ENCODE assay signal across 1 cellular context in the genomic region with DNA sequence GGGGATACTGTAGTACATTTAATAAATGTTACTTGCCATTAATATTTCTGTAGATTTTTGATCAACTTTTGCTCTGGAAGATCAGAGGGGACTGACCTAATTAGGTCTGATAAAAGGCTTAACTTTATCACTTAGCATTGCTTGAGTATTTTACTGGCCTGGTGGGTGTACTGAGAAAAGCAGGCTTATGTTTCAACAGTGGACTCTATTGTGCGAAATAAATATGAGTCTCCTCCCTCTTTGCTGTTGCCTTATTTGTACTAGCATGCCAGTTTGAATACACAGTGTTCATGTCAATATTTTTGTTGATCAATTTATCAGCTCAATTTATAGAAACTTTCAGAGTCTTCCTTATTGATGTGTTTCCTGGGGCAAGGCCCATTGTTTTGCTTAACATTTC.
TF ChIP-seq lines count a peak whose summit lies in the region.

No MANE protein-coding gene starts in this region.

TF ChIP-seq in GM23338, 12 proteins besides CTCF, POLR2A, EP300 and RAD21:
- TF ChIP-seq JUNB (IDR thresholded peaks at IDR 0.05; ENCODE audit: unreplicated experiment) (no peak), CREB1 (CRISPR knock-in tag; IDR thresholded peaks at IDR 0.05; ENCODE audit: low read depth) (no peak), POLR2AphosphoS5 (IDR thresholded peaks at IDR 0.05; ENCODE audit: low read depth) (no peak), EZH2 (IDR thresholded peaks at IDR 0.05; ENCODE audit: low read depth, unreplicated experiment) (no peak), NANOG (IDR thresholded peaks at IDR 0.05; ENCODE audit: borderline replicate concordance) (no peak), STAT1 (IDR thresholded peaks at IDR 0.05; ENCODE audit: unreplicated experiment) (no peak), ZNF114 (CRISPR knock-in tag; IDR thresholded peaks at IDR 0.05) (no peak)
- TF ChIP-seq, protein P1, sequence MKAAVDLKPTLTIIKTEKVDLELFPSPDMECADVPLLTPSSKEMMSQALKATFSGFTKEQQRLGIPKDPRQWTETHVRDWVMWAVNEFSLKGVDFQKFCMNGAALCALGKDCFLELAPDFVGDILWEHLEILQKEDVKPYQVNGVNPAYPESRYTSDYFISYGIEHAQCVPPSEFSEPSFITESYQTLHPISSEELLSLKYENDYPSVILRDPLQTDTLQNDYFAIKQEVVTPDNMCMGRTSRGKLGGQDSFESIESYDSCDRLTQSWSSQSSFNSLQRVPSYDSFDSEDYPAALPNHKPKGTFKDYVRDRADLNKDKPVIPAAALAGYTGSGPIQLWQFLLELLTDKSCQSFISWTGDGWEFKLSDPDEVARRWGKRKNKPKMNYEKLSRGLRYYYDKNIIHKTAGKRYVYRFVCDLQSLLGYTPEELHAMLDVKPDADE (IDR thresholded peaks at IDR 0.05), result no peak
- TF ChIP-seq, protein P2, sequence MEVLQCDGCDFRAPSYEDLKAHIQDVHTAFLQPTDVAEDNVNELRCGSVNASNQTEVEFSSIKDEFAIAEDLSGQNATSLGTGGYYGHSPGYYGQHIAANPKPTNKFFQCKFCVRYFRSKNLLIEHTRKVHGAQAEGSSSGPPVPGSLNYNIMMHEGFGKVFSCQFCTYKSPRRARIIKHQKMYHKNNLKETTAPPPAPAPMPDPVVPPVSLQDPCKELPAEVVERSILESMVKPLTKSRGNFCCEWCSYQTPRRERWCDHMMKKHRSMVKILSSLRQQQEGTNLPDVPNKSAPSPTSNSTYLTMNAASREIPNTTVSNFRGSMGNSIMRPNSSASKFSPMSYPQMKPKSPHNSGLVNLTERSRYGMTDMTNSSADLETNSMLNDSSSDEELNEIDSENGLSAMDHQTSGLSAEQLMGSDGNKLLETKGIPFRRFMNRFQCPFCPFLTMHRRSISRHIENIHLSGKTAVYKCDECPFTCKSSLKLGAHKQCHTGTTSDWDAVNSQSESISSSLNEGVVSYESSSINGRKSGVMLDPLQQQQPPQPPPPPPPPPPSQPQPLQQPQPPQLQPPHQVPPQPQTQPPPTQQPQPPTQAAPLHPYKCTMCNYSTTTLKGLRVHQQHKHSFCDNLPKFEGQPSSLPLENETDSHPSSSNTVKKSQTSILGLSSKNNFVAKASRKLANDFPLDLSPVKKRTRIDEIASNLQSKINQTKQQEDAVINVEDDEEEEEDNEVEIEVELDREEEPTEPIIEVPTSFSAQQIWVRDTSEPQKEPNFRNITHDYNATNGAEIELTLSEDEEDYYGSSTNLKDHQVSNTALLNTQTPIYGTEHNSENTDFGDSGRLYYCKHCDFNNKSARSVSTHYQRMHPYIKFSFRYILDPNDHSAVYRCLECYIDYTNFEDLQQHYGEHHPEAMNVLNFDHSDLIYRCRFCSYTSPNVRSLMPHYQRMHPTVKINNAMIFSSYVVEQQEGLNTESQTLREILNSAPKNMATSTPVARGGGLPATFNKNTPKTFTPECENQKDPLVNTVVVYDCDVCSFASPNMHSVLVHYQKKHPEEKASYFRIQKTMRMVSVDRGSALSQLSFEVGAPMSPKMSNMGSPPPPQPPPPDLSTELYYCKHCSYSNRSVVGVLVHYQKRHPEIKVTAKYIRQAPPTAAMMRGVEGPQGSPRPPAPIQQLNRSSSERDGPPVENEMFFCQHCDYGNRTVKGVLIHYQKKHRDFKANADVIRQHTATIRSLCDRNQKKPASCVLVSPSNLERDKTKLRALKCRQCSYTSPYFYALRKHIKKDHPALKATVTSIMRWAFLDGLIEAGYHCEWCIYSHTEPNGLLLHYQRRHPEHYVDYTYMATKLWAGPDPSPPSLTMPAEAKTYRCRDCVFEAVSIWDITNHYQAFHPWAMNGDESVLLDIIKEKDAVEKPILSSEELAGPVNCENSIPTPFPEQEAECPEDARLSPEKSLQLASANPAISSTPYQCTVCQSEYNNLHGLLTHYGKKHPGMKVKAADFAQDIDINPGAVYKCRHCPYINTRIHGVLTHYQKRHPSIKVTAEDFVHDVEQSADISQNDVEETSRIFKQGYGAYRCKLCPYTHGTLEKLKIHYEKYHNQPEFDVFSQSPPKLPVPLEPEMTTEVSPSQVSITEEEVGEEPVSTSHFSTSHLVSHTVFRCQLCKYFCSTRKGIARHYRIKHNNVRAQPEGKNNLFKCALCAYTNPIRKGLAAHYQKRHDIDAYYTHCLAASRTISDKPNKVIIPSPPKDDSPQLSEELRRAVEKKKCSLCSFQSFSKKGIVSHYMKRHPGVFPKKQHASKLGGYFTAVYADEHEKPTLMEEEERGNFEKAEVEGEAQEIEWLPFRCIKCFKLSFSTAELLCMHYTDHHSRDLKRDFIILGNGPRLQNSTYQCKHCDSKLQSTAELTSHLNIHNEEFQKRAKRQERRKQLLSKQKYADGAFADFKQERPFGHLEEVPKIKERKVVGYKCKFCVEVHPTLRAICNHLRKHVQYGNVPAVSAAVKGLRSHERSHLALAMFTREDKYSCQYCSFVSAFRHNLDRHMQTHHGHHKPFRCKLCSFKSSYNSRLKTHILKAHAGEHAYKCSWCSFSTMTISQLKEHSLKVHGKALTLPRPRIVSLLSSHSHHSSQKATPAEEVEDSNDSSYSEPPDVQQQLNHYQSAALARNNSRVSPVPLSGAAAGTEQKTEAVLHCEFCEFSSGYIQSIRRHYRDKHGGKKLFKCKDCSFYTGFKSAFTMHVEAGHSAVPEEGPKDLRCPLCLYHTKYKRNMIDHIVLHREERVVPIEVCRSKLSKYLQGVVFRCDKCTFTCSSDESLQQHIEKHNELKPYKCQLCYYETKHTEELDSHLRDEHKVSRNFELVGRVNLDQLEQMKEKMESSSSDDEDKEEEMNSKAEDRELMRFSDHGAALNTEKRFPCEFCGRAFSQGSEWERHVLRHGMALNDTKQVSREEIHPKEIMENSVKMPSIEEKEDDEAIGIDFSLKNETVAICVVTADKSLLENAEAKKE (CRISPR knock-in tag; IDR thresholded peaks at IDR 0.05), result no peak
